In the genomic region with DNA sequence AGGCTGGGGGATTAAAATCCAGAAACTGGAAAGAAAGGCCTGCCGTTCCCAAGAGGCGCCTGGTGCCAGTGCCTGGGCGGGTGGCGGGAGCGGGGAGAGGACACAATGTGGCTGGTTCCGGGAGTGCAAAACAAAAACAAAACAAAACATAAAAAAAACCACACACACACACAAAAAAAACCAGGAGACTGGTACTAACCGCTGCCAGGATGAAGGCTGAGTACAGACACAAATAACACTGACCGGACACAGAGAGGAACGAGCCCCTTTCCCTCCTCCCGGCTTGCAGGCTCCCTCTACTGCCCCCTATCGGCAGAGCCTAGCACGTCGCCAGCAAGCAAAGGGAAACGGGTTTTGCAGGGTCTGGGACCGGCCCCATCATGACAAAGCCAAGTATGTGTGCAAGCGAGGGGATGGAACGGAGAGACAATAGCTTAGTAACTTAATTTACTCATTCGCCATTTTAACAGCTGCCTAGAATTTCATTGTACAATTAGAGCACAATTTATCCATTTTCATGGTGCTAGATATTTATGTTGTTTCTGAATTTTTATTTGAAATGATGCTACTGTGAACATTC, we compare ENCODE assay signal across 7 cellular contexts. TPM values are rescaled to one million over a fixed set of nuclear protein-coding genes. Genes with fewer than 3 reads are reported as not detected.
A peak's percentile ranks its signal among the peaks of the same experiment; 100 is the strongest.
DNase-seq lines count a peak whose midpoint lies in the region; ATAC-seq, FAIRE-seq and TF ChIP-seq lines count a peak whose summit lies in the region.

No MANE protein-coding gene starts in this region.

- H3K36me3 ChIP-seq in kidney (ENCODE audit: control insufficient read depth in 1 of 2, insufficient read depth in 2 of 2, low read length in 2 of 2) = no peaks in the 10 kb centered on the region

- intact Hi-C loops in activated B cell treated with CpG ODN at 0.5 μM for 24 hours (cut with micrococcal nuclease) = loop anchor here (1.0 to 5.0 kb wide), 6 partner anchors 18 to 301 kb away; a partner anchor contains a TSS
- intact Hi-C loops in kidney (cut with DNase I) = loop anchor here (10.0 kb wide), 2 partner anchors 182 to 362 kb away; no protein-coding TSS in a partner anchor

- no peak overlapping the region for H3K9ac ChIP-seq in kidney (ENCODE audit: low read length in 2 of 2)

- peaks cover 13% of the 10 kb centered on the region for H3K4me1 Mint-ChIP-seq in activated B cell treated with CpG ODN at 0.5 μM for 24 hours

- no peak for FAIRE-seq in kidney (lab: Jason Lieb, UNC)

- in situ Hi-C loops in GM13976 (cut with MboI; ENCODE audit: low sequenced_read_pairs, unreplicated experiment) = loop anchor here (10.0 kb wide), 2 partner anchors 182 to 532 kb away; no protein-coding TSS in a partner anchor

- peak overlapping the region; percentile 43 to 48 for H3K4me3 ChIP-seq in kidney (ENCODE audit: low read length in 2 of 2)

- ATAC-seq in HG02870 (IDR thresholded peaks at IDR 0.05; ENCODE audit: unreplicated experiment) (peak; percentile 88), activated B cell treated with CpG ODN at 0.5 μM for 24 hours (ENCODE audit: low read depth) (peak; percentile 92)

- TF ChIP-seq CTCF in GM13976 (IDR thresholded peaks at IDR 0.05; ENCODE audit: borderline replicate concordance, control extremely low read depth, extremely low read depth, insufficient read depth, missing control alignments) = peak; percentile 97
- TF ChIP-seq CTCF in activated B cell treated with CpG ODN at 0.5 μM for 24 hours (IDR thresholded peaks at IDR 0.05) = peak; percentile 36
- TF ChIP-seq CTCF in kidney (IDR thresholded peaks at IDR 0.05; ENCODE audit: borderline replicate concordance, extremely low read depth, insufficient read depth) = peak; percentile 96

- H3K27ac Mint-ChIP-seq in activated B cell treated with CpG ODN at 0.5 μM for 24 hours = no peak overlapping the region

- DNase-seq in GM13976 (ENCODE audit: low spot score) (peak; percentile 82), NCI-H2196 treated with DMSO at 0.1 percent for 48 hours (lab: John Stamatoyannopoulos, UW; ENCODE audit: unreplicated experiment) (peak; percentile 40), activated B cell treated with CpG ODN at 0.5 μM for 24 hours (peak; percentile 62), kidney (peak; percentile 85)
- peak; percentile 66 for DNase-seq in central memory CD4-positive, alpha-beta T cell
- DNase-seq in stimulated activated CD4-positive, alpha-beta T cell treated with anti-CD3 and anti-CD28 coated beads, Interleukin-12 subunit alpha, Interleukin-12 subunit beta, amount 100 ng/mL, for 48 hours (ENCODE audit: low read depth in 2 of 3, low spot score in 1 of 3) = peak; percentile 73 to 83 (median 74)

- CTCF ChIA-PET in activated B cell treated with CpG ODN at 0.5 μM for 24 hours (lab: Charles Lee) = interaction anchor here (0.6 to 6.7 kb wide), 12 partner anchors 9 to 534 kb away, joined by 3 to 42 read pairs (median 4); a partner anchor contains a TSS

- POLR2A ChIA-PET in activated B cell treated with CpG ODN at 0.5 μM for 24 hours (lab: Charles Lee) = interaction anchor here (0.7 to 1.8 kb wide), 3 partner anchors 41 to 300 kb away, joined by 3 to 7 read pairs (median 4); a partner anchor contains a TSS

- no peaks in the 10 kb centered on the region for H3K27me3 Mint-ChIP-seq in activated B cell treated with CpG ODN at 0.5 μM for 24 hours

- H3K36me3 Mint-ChIP-seq in activated B cell treated with CpG ODN at 0.5 μM for 24 hours (ENCODE audit: low read depth) = no peaks in the 10 kb centered on the region

- H3K9me3 Mint-ChIP-seq in activated B cell treated with CpG ODN at 0.5 μM for 24 hours = no peaks in the 10 kb centered on the region

- peak overlapping the region; percentile 87 for H3K4me3 Mint-ChIP-seq in activated B cell treated with CpG ODN at 0.5 μM for 24 hours

- no peaks in the 10 kb centered on the region for H3K4me1 ChIP-seq in kidney (ENCODE audit: control insufficient read depth in 1 of 2, insufficient read depth in 1 of 2, low read depth in 1 of 2, low read length in 2 of 2)

- H3K9me3 ChIP-seq in kidney (ENCODE audit: control insufficient read depth in 1 of 2, low read length in 2 of 2) = no peaks in the 10 kb centered on the region

- no peak overlapping the region for H3K27ac ChIP-seq in kidney (ENCODE audit: low read depth in 2 of 2, low read length in 2 of 2)

RNA-seq across cellular contexts. Expression of a gene that starts 17.9 kb away (rescaled TPM):
- total RNA-seq in activated B cell treated with CpG ODN at 0.5 μM for 24 hours = 45.0 and 49.2 TPM in 2 replicates
- total RNA-seq in kidney = 36.1 TPM
- 7.2 TPM for polyA plus RNA-seq in kidney (ENCODE audit: insufficient read depth, low read depth, low replicate concordance)

Comparison
In these comparisons a context has a peak if more than half of its experiments do, and no peak if none do; other contexts are left out.
1. CTCF ChIP-seq: peak in every context shown above with its lines; median percentile 97 in GM13976; 96 in kidney; 36 in activated B cell treated with CpG ODN at 0.5 μM for 24 hours.